In genomic region chr11:120235024-120235628, GRCh38 we compare ENCODE assay signal across 8 cellular contexts. TPM values are rescaled to one million over a fixed set of nuclear protein-coding genes. Genes with fewer than 3 reads are reported as not detected.
DNase-seq lines count a peak whose midpoint lies in the region; ATAC-seq and TF ChIP-seq lines count a peak whose summit lies in the region.

No MANE protein-coding gene starts in this region.

- H3K9me2 ChIP-seq in OCI-LY7 (ENCODE audit: insufficient read depth, low read length), result no peaks in the 10 kb centered on the region

- no peak overlapping the region for H3K27ac ChIP-seq in OCI-LY7 (ENCODE audit: low read depth, low read length, poor library complexity, severe bottlenecking)

- H3K4me2 ChIP-seq in OCI-LY7 (ENCODE audit: low read length), result no peak overlapping the region

- DNase-seq in D341Med (ENCODE audit: low spot score), result peak; percentile 83
- peak; percentile 51 for DNase-seq in HK-2 (ENCODE audit: unreplicated experiment)
- peak; percentile 66 for DNase-seq in OCI-LY7 (ENCODE audit: low spot score)
- peak; percentile 80 for DNase-seq in activated effector memory CD4-positive, alpha-beta T cell treated with anti-CD3 and anti-CD28 coated beads, Interleukin-2, amount 50 U/mL, for 16 hours
- peak; percentile 63 for DNase-seq in left cardiac atrium
- peak; percentile 57 for DNase-seq in stimulated activated CD4-positive, alpha-beta T cell treated with anti-CD3 and anti-CD28 coated beads, Interleukin-12 subunit alpha, Interleukin-12 subunit beta, amount 100 ng/mL, for 4 hours
- no peak for DNase-seq in DMS114 treated with DMSO at 0.1 percent for 48 hours (lab: John Stamatoyannopoulos, UW; ENCODE audit: unreplicated experiment)
- DNase-seq in foreskin melanocyte, result no peak

- H3K36me3 ChIP-seq in OCI-LY7 (ENCODE audit: insufficient read depth, low read length), result no peaks in the 10 kb centered on the region

- H3K9me3 ChIP-seq in OCI-LY7 (ENCODE audit: low read length), result no peaks in the 10 kb centered on the region

- H3K4me3 ChIP-seq in OCI-LY7 (ENCODE audit: low read depth, low read length, poor library complexity, severe bottlenecking), result no peak overlapping the region

- BruUV-seq in OCI-LY7 (replicated peaks; lab: Mats Ljungman, UMichigan), result no TSS peak

- no peaks in the 10 kb centered on the region for H3K4me1 ChIP-seq in OCI-LY7 (ENCODE audit: insufficient read depth, low read length, poor library complexity, severe bottlenecking)

- no peaks in the 10 kb centered on the region for H3K79me2 ChIP-seq in OCI-LY7 (ENCODE audit: insufficient read depth, low read depth, low read length)

- CTCF ChIA-PET in OCI-LY7 (lab: Charles Lee; ENCODE audit: unreplicated experiment), result no interaction called here

- H4K20me1 ChIP-seq in OCI-LY7 (ENCODE audit: insufficient read depth, low read length), result no peaks in the 10 kb centered on the region

- ATAC-seq in left cardiac atrium, result peak; percentile 68 to 71

- TF ChIP-seq CTCF in OCI-LY7 (conservative IDR thresholded peaks at IDR 0.05; ENCODE audit: low read length), result peak; percentile 90

- intact Hi-C loops in OCI-LY7 (cut with micrococcal nuclease; ENCODE audit: unreplicated experiment), result loop anchor here (1.0 kb wide), 1 partner anchor 68 kb away; no protein-coding TSS in a partner anchor
- intact Hi-C loops in left cardiac atrium (cut with DNase I), result loop anchor here (1.0 to 2.0 kb wide), 2 partner anchors 66 to 67 kb away; no protein-coding TSS in a partner anchor

- POLR2A ChIA-PET in OCI-LY7 (lab: Charles Lee), result no interaction called here

- H2AFZ ChIP-seq in OCI-LY7 (ENCODE audit: low read length), result no peak overlapping the region

RNA-seq across cellular contexts. Expression of gene POU2F3, which starts 4.8 kb away (rescaled TPM):
- total RNA-seq in OCI-LY7 (2014; rRNA removed; shearing (Covaris generic)), result 0.16 TPM in 1 of 2 replicates, not detected in the other
- total RNA-seq in OCI-LY7 (2022), result not detected in 2 replicates
- not detected for total RNA-seq in left cardiac atrium

RNA-seq across cellular contexts. Expression of gene OAF, which starts 24.3 kb away (rescaled TPM):
- 1.9 and 3.4 TPM in 2 replicates for total RNA-seq in OCI-LY7 (2014; rRNA removed; shearing (Covaris generic))
- total RNA-seq in OCI-LY7 (2022) (3.1 and 3.8 TPM in 2 replicates), left cardiac atrium (10 to 100 TPM; 32.9 to 59.6 TPM)

Comparison
In these comparisons a context has a peak if more than half of its experiments do, and no peak if none do; other contexts are left out.
1. DNase-seq: peak in D341Med (single experiment), HK-2 (single experiment), OCI-LY7 (single experiment), activated effector memory CD4-positive, alpha-beta T cell treated with anti-CD3 and anti-CD28 coated beads, Interleukin-2, amount 50 U/mL, for 16 hours (single experiment), left cardiac atrium (single experiment) and stimulated activated CD4-positive, alpha-beta T cell treated with anti-CD3 and anti-CD28 coated beads, Interleukin-12 subunit alpha, Interleukin-12 subunit beta, amount 100 ng/mL, for 4 hours (single experiment); none in DMS114 treated with DMSO at 0.1 percent for 48 hours (single experiment) and foreskin melanocyte (single experiment).
2. RNA of gene OAF, which starts 24.3 kb away (total RNA-seq): 32.9 to 59.6 TPM in left cardiac atrium; 1.9 to 3.8 TPM in OCI-LY7; every median in the first group is over 4 times any median in the second.